In the genomic region with DNA sequence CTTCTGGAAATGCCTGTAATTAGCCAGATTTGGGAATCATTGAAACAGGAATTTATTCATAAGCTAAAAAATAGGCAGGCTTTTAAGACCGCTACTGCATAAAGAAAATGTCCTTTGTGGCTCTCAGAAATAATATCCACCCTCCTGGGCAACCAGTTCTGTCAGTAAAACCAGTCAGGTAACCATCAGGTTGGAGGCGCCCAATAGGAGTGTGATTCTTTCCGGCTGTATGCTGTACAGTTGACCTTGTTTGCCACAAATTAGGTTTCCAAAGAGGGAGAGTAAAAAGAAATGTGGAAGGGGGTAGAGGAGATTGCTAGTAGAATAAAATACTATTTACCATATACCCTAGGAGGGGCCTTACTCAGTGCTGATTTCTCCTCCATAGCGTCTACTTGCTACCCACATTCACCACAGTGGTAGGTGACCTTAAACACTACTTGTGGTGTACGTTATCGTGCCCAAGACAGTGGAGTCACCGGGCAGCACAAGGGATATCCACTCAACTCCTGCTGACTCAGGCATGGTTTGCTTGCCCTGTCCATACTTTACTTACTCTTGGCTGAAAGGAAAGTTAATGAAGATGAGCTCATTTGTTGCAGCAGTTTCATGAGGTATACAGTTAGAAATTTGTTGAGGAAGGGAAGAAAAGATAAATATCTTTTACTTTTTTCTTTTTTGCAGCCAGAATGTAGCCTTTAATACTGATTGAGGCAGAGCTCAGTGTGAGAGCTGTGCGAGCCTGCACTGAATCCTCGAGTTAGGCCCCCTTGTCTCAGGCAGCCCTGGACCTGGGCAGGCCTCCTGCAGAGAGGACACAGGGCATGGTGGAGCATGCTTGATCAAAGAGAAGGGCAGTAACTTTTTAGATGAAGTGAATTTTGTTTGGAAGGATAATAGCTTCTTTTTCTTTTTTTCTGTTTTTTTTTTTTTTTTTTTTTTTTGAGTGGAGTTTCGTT, we compare ENCODE assay signal across 13 cellular contexts.
DNase-seq lines count a peak whose midpoint lies in the region; TF ChIP-seq lines count a peak whose summit lies in the region.
"Had no signal": no experiment of that assay in that cellular context is flagged by ENCODE, and none has a peak within 500 bp of the region (broad histone marks: within the 10 kb centered on the region; RNA-seq: fewer than 3 reads in every experiment).

No MANE protein-coding gene starts in this region.

- intact Hi-C loops in dorsolateral prefrontal cortex (cut with DNase I) (loop anchor here (5.0 to 10.0 kb wide), 2 partner anchors 49 to 53 kb away; no protein-coding TSS in a partner anchor), tibial artery (cut with DNase I; ENCODE audit: low total_unique reads) (no loop called here)

- H3K27me3 Mint-ChIP-seq in nephron progenitor cell (ENCODE audit: low read depth, poor library complexity): no peaks in the 10 kb centered on the region

- H3K4me1 Mint-ChIP-seq in nephron progenitor cell: no peaks in the 10 kb centered on the region

- DNase-seq in AG20443 (ENCODE audit: low spot score): peak; percentile 78
- DNase-seq in M059J (ENCODE audit: low read depth): peak; percentile 91
- DNase-seq in dorsolateral prefrontal cortex: no peak
- DNase-seq in nephron progenitor cell: no peak
- DNase-seq in tibial nerve (ENCODE audit: low spot score in 2 of 2): no peak
- no peak for DNase-seq in tibial artery
- no peak for DNase-seq in pons (ENCODE audit: low spot score)
- DNase-seq in NCI-H1930 (lab: John Stamatoyannopoulos, UW): no peak
- DNase-seq: activated CD8-positive, alpha-beta memory T cell treated with anti-CD3 and anti-CD28 coated beads, Interleukin-2, amount 50 U/mL, for 48 hours; left colon; NCI-H2029; stimulated activated CD4-positive, alpha-beta T cell treated with anti-CD3 and anti-CD28 coated beads, Interleukin-12 subunit alpha, Interleukin-12 subunit beta, amount 100 ng/mL, for 4 hours had no signal

- H3K4me3 ChIP-seq in dorsolateral prefrontal cortex (no peak overlapping the region), tibial nerve (no peak overlapping the region), tibial artery (no peak overlapping the region)
- H3K4me3 ChIP-seq: SK-N-MC had no signal

- no peak overlapping the region for H3K4me3 Mint-ChIP-seq in nephron progenitor cell

- no peaks in the 10 kb centered on the region for H3K9me3 Mint-ChIP-seq in nephron progenitor cell

- 57 to 68% methylated on average over 10 of the region's 10 CpGs for WGBS in tibial nerve, 2 donors

- TF ChIP-seq EP300 in tibial nerve (IDR thresholded peaks at IDR 0.05): no peak

- H3K9me3 ChIP-seq in tibial nerve (no peaks in the 10 kb centered on the region), tibial artery (no peaks in the 10 kb centered on the region)

- H3K36me3 ChIP-seq in tibial nerve (peaks cover 0 to 4% (median 0%) of the 10 kb centered on the region in 3 donors), tibial artery (no peaks in the 10 kb centered on the region)

- H3K27me3 ChIP-seq in dorsolateral prefrontal cortex (no peaks in the 10 kb centered on the region), tibial nerve (no peaks in the 10 kb centered on the region), tibial artery (no peaks in the 10 kb centered on the region)

- H3K4me1 ChIP-seq in tibial nerve (peaks cover 0 to 30% (median 5%) of the 10 kb centered on the region in 4 donors), tibial artery (peaks cover 0 to 15% (median 2%) of the 10 kb centered on the region in 4 donors)

- H3K36me3 Mint-ChIP-seq in nephron progenitor cell (ENCODE audit: low read depth): no peaks in the 10 kb centered on the region

- TF ChIP-seq CTCF in dorsolateral prefrontal cortex (IDR thresholded peaks at IDR 0.05 in 54 of 56, conservative IDR thresholded peaks at IDR 0.05 in 2 of 56; ENCODE audit: low read depth in 1 of 56, partially characterized antibody in 56 of 56) (no peak), nephron progenitor cell (IDR thresholded peaks at IDR 0.05) (no peak), tibial nerve (IDR thresholded peaks at IDR 0.05) (no peak), tibial artery (IDR thresholded peaks at IDR 0.05) (no peak)

- H3K27ac ChIP-seq in dorsolateral prefrontal cortex (peak overlapping the region in 42 of 59 donors; percentile 1 to 74 (median 40)), tibial nerve (peak overlapping the region in 1 of 4 donors; percentile 8), tibial artery (no peak overlapping the region)

- H3K27ac Mint-ChIP-seq in nephron progenitor cell: peak overlapping the region; percentile 73

- TF ChIP-seq POLR2A in tibial nerve (IDR thresholded peaks at IDR 0.05): no peak

Comparison
In these comparisons a context has a peak if more than half of its experiments do, and no peak if none do; other contexts are left out.
1. DNase-seq: peak in AG20443 (single experiment) and M059J (single experiment); none in dorsolateral prefrontal cortex (0 of 10), nephron progenitor cell (single experiment), tibial nerve (0 of 2), tibial artery (0 of 2), pons (single experiment) and NCI-H1930 (0 of 2).
2. H3K27ac ChIP-seq: peak in dorsolateral prefrontal cortex (42 of 59); none in tibial artery (0 of 2).